6 cellular contexts compared by ENCODE assay signal in genomic region chr9:97312556-97312955, GRCh38.
"Had no signal": no experiment of that assay in that cellular context is flagged by ENCODE, and none has a peak within 500 bp of the region (broad histone marks: within the 10 kb centered on the region; RNA-seq: fewer than 3 reads in every experiment).

No MANE protein-coding gene starts in this region.

- H3K27ac Mint-ChIP-seq: GM23338, H9 had no signal

- H3K9me3 Mint-ChIP-seq: GM23338, H9 had no signal

- DNase-seq: H9, HCEC 1CT, IMR-90, KG1 had no signal

- H3K4me3 ChIP-seq: GM23338, K562 had no signal

- H3K4me3 Mint-ChIP-seq: GM23338, H9 had no signal

- ATAC-seq: GM23338, K562 had no signal
